ENCODE assay signal across 20 cellular contexts in genomic region chr3:177537612-177538011, GRCh38.
DNase-seq lines count a peak whose midpoint lies in the region; ATAC-seq and TF ChIP-seq lines count a peak whose summit lies in the region.
"Had no signal": no experiment of that assay in that cellular context is flagged by ENCODE, and none has a peak within 500 bp of the region (broad histone marks: within the 10 kb centered on the region; RNA-seq: fewer than 3 reads in every experiment).

No MANE protein-coding gene starts in this region.

- H3K9me3 ChIP-seq in WERI-Rb-1 (ENCODE audit: severe bottlenecking) (no peaks in the 10 kb centered on the region), lower lobe of right lung (no peaks in the 10 kb centered on the region)
- H3K9me3 ChIP-seq: thoracic aorta had no signal

- H3K36me3 ChIP-seq in WERI-Rb-1 (no peaks in the 10 kb centered on the region), lower lobe of right lung (no peaks in the 10 kb centered on the region)
- H3K36me3 ChIP-seq: neural progenitor cell, thoracic aorta had no signal

- ATAC-seq in Right ventricle myocardium superior (ENCODE audit: poor library complexity) (peak; percentile 13), Right ventricle myocardium inferior (no peak), lower lobe of right lung (no peak)
- ATAC-seq: activated CD8-positive, alpha-beta T cell treated with anti-CD3 and anti-CD28 coated beads for 36 hours; activated naive CD4-positive, alpha-beta T cell treated with anti-CD3 and anti-CD28 coated beads, Interleukin-2, amount 50 U/mL, for 72 hours had no signal

- TF ChIP-seq CTCF in WERI-Rb-1 (IDR thresholded peaks at IDR 0.05; ENCODE audit: low read depth, low read length) (no peak), lower lobe of right lung (IDR thresholded peaks at IDR 0.05) (no peak)

- intact Hi-C loops in Right ventricle myocardium superior (cut with DNase I) (no loop called here), Right ventricle myocardium inferior (cut with DNase I) (no loop called here), lower lobe of right lung (cut with DNase I) (no loop called here)

- H3K27ac ChIP-seq in WERI-Rb-1 (no peak overlapping the region), lower lobe of right lung (peak overlapping the region; percentile 19), substantia nigra (ENCODE audit: low read depth, low read length, poor library complexity, severe bottlenecking) (peak overlapping the region; percentile 60)
- H3K27ac ChIP-seq: KMS-11, neural progenitor cell, thoracic aorta had no signal

- H3K27me3 ChIP-seq in WERI-Rb-1 (ENCODE audit: insufficient read depth, low read depth, severe bottlenecking) (no peaks in the 10 kb centered on the region), lower lobe of right lung (ENCODE audit: low read depth) (no peaks in the 10 kb centered on the region)
- H3K27me3 ChIP-seq: neural progenitor cell had no signal

- peaks cover 27% of the 10 kb centered on the region for H3K4me1 ChIP-seq in lower lobe of right lung

- no peak for DNase-seq in Right ventricle myocardium superior
- DNase-seq in Right ventricle myocardium inferior (ENCODE audit: missing footprints) = no peak
- peak; percentile 23 for DNase-seq in WERI-Rb-1
- no peak for DNase-seq in lower lobe of right lung
- DNase-seq in substantia nigra (lab: John Stamatoyannopoulos, UW) = no peak
- no peak for DNase-seq in NOMO-1 treated with DMSO at 0.1 percent for 48 hours (lab: John Stamatoyannopoulos, UW; ENCODE audit: unreplicated experiment)
- DNase-seq in OCI-M2 (lab: John Stamatoyannopoulos, UW; ENCODE audit: unreplicated experiment) = no peak
- DNase-seq in stimulated activated CD4-positive, alpha-beta T cell treated with anti-CD3 and anti-CD28 coated beads, Interleukin-4, amount 100 ng/mL, for 1 hour = no peak
- DNase-seq: activated CD8-positive, alpha-beta T cell treated with anti-CD3 and anti-CD28 coated beads for 36 hours; activated T-cell treated with anti-CD3 and anti-CD28 coated beads, Interleukin-2, amount 50 U/mL, for 1 hour; CD4-positive, CD25-positive, alpha-beta regulatory T cell; DMS53; NCI-H1092 treated with DMSO at 0.1 percent for 48 hours; NCI-H2107; NCI-H526; OCI-M1 had no signal

- H3K4me3 ChIP-seq in WERI-Rb-1 (ENCODE audit: low read depth, low read length) (no peak overlapping the region), lower lobe of right lung (no peak overlapping the region)
- H3K4me3 ChIP-seq: neural progenitor cell, thoracic aorta had no signal
